ENCODE assay signal across 16 cellular contexts in the genomic region with DNA sequence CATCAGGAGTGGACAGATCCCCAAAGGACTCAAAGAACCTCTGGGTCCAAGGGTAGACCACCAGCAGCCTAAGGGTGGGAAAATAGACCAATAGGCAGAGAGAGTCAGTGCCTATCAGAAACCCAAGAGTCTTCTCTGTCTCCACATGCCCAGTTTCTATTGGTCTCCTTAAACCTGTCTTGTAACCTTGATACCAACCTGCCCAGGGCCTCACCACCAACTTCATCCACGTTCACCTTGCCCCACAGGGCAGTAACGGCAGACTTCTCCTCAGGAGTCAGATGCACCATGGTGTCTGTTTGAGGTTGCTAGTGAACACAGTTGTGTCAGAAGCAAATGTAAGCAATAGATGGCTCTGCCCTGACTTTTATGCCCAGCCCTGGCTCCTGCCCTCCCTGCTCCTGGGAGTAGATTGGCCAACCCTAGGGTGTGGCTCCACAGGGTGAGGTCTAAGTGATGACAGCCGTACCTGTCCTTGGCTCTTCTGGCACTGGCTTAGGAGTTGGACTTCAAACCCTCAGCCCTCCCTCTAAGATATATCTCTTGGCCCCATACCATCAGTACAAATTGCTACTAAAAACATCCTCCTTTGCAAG. TPM values are rescaled to one million over a fixed set of nuclear protein-coding genes. Genes with fewer than 3 reads are reported as not detected.
DNase-seq lines count a peak whose midpoint lies in the region; ATAC-seq, FAIRE-seq and TF ChIP-seq lines count a peak whose summit lies in the region.
"Had no signal": no experiment of that assay in that cellular context is flagged by ENCODE, and none has a peak within 500 bp of the region (broad histone marks: within the 10 kb centered on the region; RNA-seq: fewer than 3 reads in every experiment).

TSS of gene HBB (minus strand) at position 340 of the 596 bp plus-strand sequence. CDS start at position 290, 50 bp downstream.

- no peak for TF ChIP-seq POLR2A in testis (IDR thresholded peaks at IDR 0.05)

- WGBS in testis, 2 donors, result 89 to 90% methylated on average over 3 of the region's 3 CpGs

- no peak within 1 kb of the TSS for H3K4me3 ChIP-seq in kidney (ENCODE audit: low read length in 2 of 2)
- H3K4me3 ChIP-seq in testis, result no peak within 1 kb of the TSS
- H3K4me3 ChIP-seq: pancreas had no signal

- H3K9me3 Mint-ChIP-seq in activated B cell treated with CpG ODN at 0.5 μM for 24 hours, result no peaks in the 10 kb centered on the region
- H3K9me3 Mint-ChIP-seq: stimulated activated naive CD8-positive, alpha-beta T cell treated with anti-CD3 and anti-CD28 coated beads, Interleukin-15, Interleukin-2, amounts not matched to agents 100 ng/mL and 50 ng/mL, for 24 hours had no signal

- ATAC-seq in activated B cell treated with CpG ODN at 0.5 μM for 24 hours (ENCODE audit: low read depth) (no peak), HG03378 (IDR thresholded peaks at IDR 0.05; ENCODE audit: unreplicated experiment) (no peak), HG03097 (IDR thresholded peaks at IDR 0.05; ENCODE audit: low FRiP score, unreplicated experiment) (no peak)

- intact Hi-C loops in activated B cell treated with CpG ODN at 0.5 μM for 24 hours (cut with micrococcal nuclease), result no loop called here
- intact Hi-C loops in kidney (cut with DNase I), result no loop called here
- intact Hi-C loops in testis (cut with DNase I; ENCODE audit: low total_unique reads), result no loop called here

- H3K4me1 ChIP-seq in kidney (ENCODE audit: control insufficient read depth in 1 of 2, insufficient read depth in 1 of 2, low read depth in 1 of 2, low read length in 2 of 2) (no peaks in the 10 kb centered on the region), testis (no peaks in the 10 kb centered on the region)
- H3K4me1 ChIP-seq: pancreas had no signal

- H3K27ac ChIP-seq in kidney (ENCODE audit: low read depth in 2 of 2, low read length in 2 of 2), result no peak within 1 kb of the TSS
- H3K27ac ChIP-seq in testis, result no peak within 1 kb of the TSS
- H3K27ac ChIP-seq: pancreas had no signal

- H3K4me3 Mint-ChIP-seq in activated B cell treated with CpG ODN at 0.5 μM for 24 hours, result no peak within 1 kb of the TSS
- H3K4me3 Mint-ChIP-seq: stimulated activated naive CD8-positive, alpha-beta T cell treated with anti-CD3 and anti-CD28 coated beads, Interleukin-15, Interleukin-2, amounts not matched to agents 100 ng/mL and 50 ng/mL, for 24 hours had no signal

- DNase-seq in NCI-H2107 treated with DMSO at 0.1 percent for 48 hours (lab: John Stamatoyannopoulos, UW; ENCODE audit: unreplicated experiment) (peak; percentile 1), NCI-H2107 (lab: John Stamatoyannopoulos, UW) (no peak), activated B cell treated with CpG ODN at 0.5 μM for 24 hours (no peak), kidney (no peak), testis (no peak), HT-29 (ENCODE audit: low spot score) (no peak)
- DNase-seq: activated CD4-positive, alpha-beta T cell treated with anti-CD3 and anti-CD28 coated beads, Interleukin-2, amount 50 U/mL, for 4 hours; DND-41; stimulated activated CD4-positive, alpha-beta T cell treated with anti-CD3 and anti-CD28 coated beads, Interleukin-4, amount 100 ng/mL, for 24 hours; T-helper 1 cell had no signal

- H3K4me1 Mint-ChIP-seq in activated B cell treated with CpG ODN at 0.5 μM for 24 hours, result no peaks in the 10 kb centered on the region

- H3K9ac ChIP-seq in kidney (ENCODE audit: low read length in 2 of 2), result no peak within 1 kb of the TSS

- CTCF ChIA-PET in activated B cell treated with CpG ODN at 0.5 μM for 24 hours (lab: Charles Lee), result no interaction called here

- TF ChIP-seq CTCF in activated B cell treated with CpG ODN at 0.5 μM for 24 hours (IDR thresholded peaks at IDR 0.05), result no peak
- TF ChIP-seq CTCF in kidney (IDR thresholded peaks at IDR 0.05; ENCODE audit: borderline replicate concordance, extremely low read depth, insufficient read depth), result no peak
- no peak for TF ChIP-seq CTCF in testis (IDR thresholded peaks at IDR 0.05)

- H3K36me3 Mint-ChIP-seq in activated B cell treated with CpG ODN at 0.5 μM for 24 hours (ENCODE audit: low read depth), result no peaks in the 10 kb centered on the region

- H3K9me3 ChIP-seq in kidney (ENCODE audit: control insufficient read depth in 1 of 2, low read length in 2 of 2) (no peaks in the 10 kb centered on the region), testis (no peaks in the 10 kb centered on the region)
- H3K9me3 ChIP-seq: pancreas had no signal

- peaks cover 2% of the 10 kb centered on the region for H3K27me3 Mint-ChIP-seq in activated B cell treated with CpG ODN at 0.5 μM for 24 hours

- H3K27ac Mint-ChIP-seq in activated B cell treated with CpG ODN at 0.5 μM for 24 hours, result no peak within 1 kb of the TSS
- H3K27ac Mint-ChIP-seq: stimulated activated naive CD8-positive, alpha-beta T cell treated with anti-CD3 and anti-CD28 coated beads, Interleukin-15, Interleukin-2, amounts not matched to agents 100 ng/mL and 50 ng/mL, for 24 hours had no signal

- POLR2A ChIA-PET in activated B cell treated with CpG ODN at 0.5 μM for 24 hours (lab: Charles Lee), result no interaction called here

- H3K36me3 ChIP-seq in kidney (ENCODE audit: control insufficient read depth in 1 of 2, insufficient read depth in 2 of 2, low read length in 2 of 2) (no peaks in the 10 kb centered on the region), testis (ENCODE audit: low read depth, missing control alignments) (no peaks in the 10 kb centered on the region)
- H3K36me3 ChIP-seq: pancreas had no signal

- H3K27me3 ChIP-seq in testis, result no peaks in the 10 kb centered on the region
- H3K27me3 ChIP-seq: pancreas had no signal

- no peak for FAIRE-seq in kidney (lab: Jason Lieb, UNC)
- FAIRE-seq: GM12892, pancreas had no signal

RNA-seq across cellular contexts. Expression of gene HBB, which starts in this region (rescaled TPM):
- 147 and 157 TPM in 2 replicates for total RNA-seq in activated B cell treated with CpG ODN at 0.5 μM for 24 hours
- total RNA-seq in kidney, result 59.9 TPM
- 10.9 TPM for polyA plus RNA-seq in kidney (ENCODE audit: insufficient read depth, low read depth, low replicate concordance)
- total RNA-seq in testis, result 10 to 100 TPM in 1 of 2 donors, not detected in 1; 11.8 TPM
- polyA plus RNA-seq in testis (ENCODE audit: insufficient read depth, low read depth, low replicate concordance), result 55.6 TPM
- total RNA-seq in HT-29 (2014; rRNA removed; shearing (Covaris generic)), result not detected in 2 replicates
- total RNA-seq: kidney epithelial cell had no signal

Comparison
In these comparisons a context has a peak if more than half of its experiments do, and no peak if none do; other contexts are left out.
1. RNA of gene HBB (total RNA-seq): 147 to 157 TPM in activated B cell treated with CpG ODN at 0.5 μM for 24 hours; not detected in HT-29; every median in the first group is over 100 times any median in the second.